ENCODE assay signal across 11 cellular contexts in the genomic region with DNA sequence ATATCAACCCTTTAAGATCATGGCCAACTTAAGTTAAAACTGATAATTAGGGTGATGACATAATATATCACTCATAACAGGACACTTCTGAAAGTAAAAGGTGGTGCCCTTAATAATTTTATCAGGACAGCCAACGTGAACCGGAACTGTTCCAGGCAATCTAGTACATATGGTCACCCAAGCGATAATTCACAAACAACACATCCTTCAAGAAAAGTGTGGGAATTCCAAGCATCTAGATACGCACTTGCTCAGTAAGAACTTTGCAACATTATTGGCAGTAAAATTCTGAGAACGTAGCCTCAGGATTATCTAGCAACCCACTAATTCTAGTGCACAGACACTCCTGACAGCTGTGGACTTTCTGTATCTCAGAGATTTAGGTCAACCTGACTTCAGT.
A peak's percentile ranks its signal among the peaks of the same experiment; 100 is the strongest.
DNase-seq lines count a peak whose midpoint lies in the region; ATAC-seq and TF ChIP-seq lines count a peak whose summit lies in the region.
"Had no signal": no experiment of that assay in that cellular context is flagged by ENCODE, and none has a peak within 500 bp of the region (broad histone marks: within the 10 kb centered on the region; RNA-seq: fewer than 3 reads in every experiment).

No MANE protein-coding gene starts in this region.

- peak overlapping the region in 10 of 11 experiments; percentile 48 to 85 (median 67); a peak in 21 of 22 replicates for H3K4me2 ChIP-seq in BLaER1 treated with 17β-estradiol and CSF1 and Interleukin-3, amounts not matched to agents 10 nM and 100 nM
- no peak overlapping the region for H3K4me2 ChIP-seq in OCI-LY7 (ENCODE audit: low read length)

- H3K27me3 Mint-ChIP-seq in osteocyte (ENCODE audit: unreplicated experiment) = no peaks in the 10 kb centered on the region
- H3K27me3 Mint-ChIP-seq: activated CD8-positive, alpha-beta memory T cell treated with anti-CD3 and anti-CD28 coated beads, Interleukin-2, amount 10 ng/mL, durations not matched to agents 7 days and 5 days had no signal

- CTCF ChIA-PET in OCI-LY7 (lab: Charles Lee; ENCODE audit: unreplicated experiment) = no interaction called here

- ATAC-seq in HG02884 (IDR thresholded peaks at IDR 0.05; ENCODE audit: unreplicated experiment) = no peak

- H3K4me3 Mint-ChIP-seq in osteocyte (ENCODE audit: unreplicated experiment) = no peak overlapping the region
- H3K4me3 Mint-ChIP-seq: activated CD8-positive, alpha-beta memory T cell treated with anti-CD3 and anti-CD28 coated beads, Interleukin-2, amount 10 ng/mL, durations not matched to agents 7 days and 5 days had no signal

- no peaks in the 10 kb centered on the region for H4K20me1 ChIP-seq in BLaER1 treated with 17β-estradiol and CSF1 and Interleukin-3, amounts not matched to agents 10 nM and 100 nM
- H4K20me1 ChIP-seq in OCI-LY7 (ENCODE audit: insufficient read depth, low read length) = no peaks in the 10 kb centered on the region

- H3K4me1 ChIP-seq in BLaER1 treated with 17β-estradiol and CSF1 and Interleukin-3, amounts not matched to agents 10 nM and 100 nM = peaks cover 16 to 29% (median 22%) of the 10 kb centered on the region in 10 experiments
- H3K4me1 ChIP-seq in OCI-LY7 (ENCODE audit: insufficient read depth, low read length, poor library complexity, severe bottlenecking) (peaks cover 6% of the 10 kb centered on the region), HAP-1 (no peaks in the 10 kb centered on the region)

- no peaks in the 10 kb centered on the region for H3K9me2 ChIP-seq in OCI-LY7 (ENCODE audit: insufficient read depth, low read length)

- H3K27ac ChIP-seq in BLaER1 treated with 17β-estradiol and CSF1 and Interleukin-3, amounts not matched to agents 10 nM and 100 nM = peak overlapping the region in 4 of 11 experiments; percentile 14 to 66 (median 44); a peak in 3 of 22 replicates
- H3K27ac ChIP-seq in OCI-LY7 (ENCODE audit: low read depth, low read length, poor library complexity, severe bottlenecking) = no peak overlapping the region
- peak overlapping the region; percentile 17 for H3K27ac ChIP-seq in epithelial cell of prostate

- no TSS peak for BruUV-seq in OCI-LY7 (replicated peaks; lab: Mats Ljungman, UMichigan)

- no peaks in the 10 kb centered on the region for H3K79me2 ChIP-seq in OCI-LY7 (ENCODE audit: insufficient read depth, low read depth, low read length)

- H3K9me3 Mint-ChIP-seq in osteocyte (ENCODE audit: unreplicated experiment) = no peaks in the 10 kb centered on the region

- no peak for TF ChIP-seq CTCF in OCI-LY7 (conservative IDR thresholded peaks at IDR 0.05; ENCODE audit: low read length)
- no peak for TF ChIP-seq CTCF in osteocyte (IDR thresholded peaks at IDR 0.05)

- DNase-seq in OCI-LY7 (ENCODE audit: low spot score) (no peak), epithelial cell of prostate (ENCODE audit: low read depth, low spot score) (no peak), osteocyte (ENCODE audit: extremely low spot score, unreplicated experiment) (no peak), NCI-H748 (lab: John Stamatoyannopoulos, UW; ENCODE audit: unreplicated experiment) (no peak), DMS153 treated with DMSO at 0.1 percent for 48 hours (lab: John Stamatoyannopoulos, UW; ENCODE audit: unreplicated experiment) (no peak), HAP-1 (ENCODE audit: low spot score in 2 of 2) (no peak)
- DNase-seq: activated CD8-positive, alpha-beta memory T cell treated with anti-CD3 and anti-CD28 coated beads, Interleukin-2, amount 10 ng/mL, durations not matched to agents 7 days and 5 days; KG1; NCI-H2081 had no signal

- peak overlapping the region; percentile 66; the same call in 1 of the 2 replicates for H2AFZ ChIP-seq in OCI-LY7 (ENCODE audit: low read length)

- peak overlapping the region; percentile 83 for H3K27ac Mint-ChIP-seq in osteocyte (ENCODE audit: unreplicated experiment)

- H3K9ac ChIP-seq in BLaER1 treated with 17β-estradiol and CSF1 and Interleukin-3, amounts not matched to agents 10 nM and 100 nM = no peak overlapping the region

- no peaks in the 10 kb centered on the region for H3K36me3 ChIP-seq in BLaER1 treated with 17β-estradiol and CSF1 and Interleukin-3, amounts not matched to agents 10 nM and 100 nM
- H3K36me3 ChIP-seq in OCI-LY7 (ENCODE audit: insufficient read depth, low read length) (no peaks in the 10 kb centered on the region), HAP-1 (replicated peaks) (no peaks in the 10 kb centered on the region)

- intact Hi-C loops in OCI-LY7 (cut with micrococcal nuclease; ENCODE audit: unreplicated experiment) = no loop called here

- 0 out of 22 replicates have a peak, but pooled peaks cover 0 to 7% (median 0%) of the 10 kb centered on the region in 11 experiments for H3K9me3 ChIP-seq in BLaER1 treated with 17β-estradiol and CSF1 and Interleukin-3, amounts not matched to agents 10 nM and 100 nM (replicated peaks in 1 of 11)
- H3K9me3 ChIP-seq in OCI-LY7 (ENCODE audit: low read length) (no peaks in the 10 kb centered on the region), HAP-1 (no peaks in the 10 kb centered on the region)

- H3K4me1 Mint-ChIP-seq in osteocyte (ENCODE audit: unreplicated experiment) = peaks cover 39% of the 10 kb centered on the region

- in situ Hi-C loops in HAP-1 (cut with MboI; ENCODE audit: low sequenced_read_pairs) = no loop called here

- H3K4me3 ChIP-seq in BLaER1 treated with 17β-estradiol and CSF1 and Interleukin-3, amounts not matched to agents 10 nM and 100 nM = no peak overlapping the region
- H3K4me3 ChIP-seq in OCI-LY7 (ENCODE audit: low read depth, low read length, poor library complexity, severe bottlenecking) = no peak overlapping the region
- no peak overlapping the region for H3K4me3 ChIP-seq in HAP-1

- POLR2A ChIA-PET in OCI-LY7 (lab: Charles Lee) = no interaction called here

- H3K27me3 ChIP-seq in BLaER1 treated with 17β-estradiol and CSF1 and Interleukin-3, amounts not matched to agents 10 nM and 100 nM = no peaks in the 10 kb centered on the region
- H3K27me3 ChIP-seq in HAP-1 (ENCODE audit: low read depth) = no peaks in the 10 kb centered on the region

- H3K36me3 Mint-ChIP-seq in osteocyte (ENCODE audit: unreplicated experiment) = no peaks in the 10 kb centered on the region
- H3K36me3 Mint-ChIP-seq: activated CD8-positive, alpha-beta memory T cell treated with anti-CD3 and anti-CD28 coated beads, Interleukin-2, amount 10 ng/mL, durations not matched to agents 7 days and 5 days had no signal
